ENCODE assay signal across 16 cellular contexts in the genomic region with DNA sequence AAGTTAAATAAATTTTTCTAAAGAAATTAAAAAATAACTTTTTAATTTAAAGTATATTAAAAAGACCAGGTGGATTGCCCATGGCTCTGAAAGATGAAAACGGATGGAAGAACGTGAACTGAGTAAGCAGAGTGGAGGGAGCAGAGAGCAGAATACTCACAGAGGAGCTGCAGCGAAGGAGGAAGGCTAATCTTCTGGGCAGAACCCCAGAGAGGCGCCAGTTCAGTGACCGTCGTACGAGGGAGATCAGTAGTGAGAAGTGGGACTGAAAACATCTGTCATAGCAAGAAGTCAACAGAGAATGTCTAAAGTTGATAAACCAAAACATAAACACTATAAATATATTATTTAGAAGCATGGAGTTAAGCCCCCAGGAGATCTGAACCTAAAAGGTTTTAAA. TPM values are rescaled to one million over a fixed set of nuclear protein-coding genes. Genes with fewer than 3 reads are reported as not detected.
DNase-seq lines count a peak whose midpoint lies in the region; ATAC-seq and TF ChIP-seq lines count a peak whose summit lies in the region.
"Had no signal": no experiment of that assay in that cellular context is flagged by ENCODE, and none has a peak within 500 bp of the region (broad histone marks: within the 10 kb centered on the region; RNA-seq: fewer than 3 reads in every experiment).

No MANE protein-coding gene starts in this region.

- no peak overlapping the region; the same call in 1 of the 2 replicates for H3K27ac ChIP-seq in WERI-Rb-1
- H3K27ac ChIP-seq: colonic mucosa had no signal

- no peak overlapping the region for H3K4me3 ChIP-seq in WERI-Rb-1 (ENCODE audit: low read depth, low read length)
- H3K4me3 ChIP-seq: colonic mucosa had no signal

- no peaks in the 10 kb centered on the region for H3K27me3 Mint-ChIP-seq in Calu3 (ENCODE audit: unreplicated experiment)
- H3K27me3 Mint-ChIP-seq: activated T-cell treated with anti-CD3 and anti-CD28 coated beads, Interleukin-2, amount 50 U/mL, for 24 hours had no signal

- H3K9me3 ChIP-seq in WERI-Rb-1 (ENCODE audit: severe bottlenecking) = no peaks in the 10 kb centered on the region
- H3K9me3 ChIP-seq: BE2C, colonic mucosa had no signal

- peaks cover 37% of the 10 kb centered on the region for H3K4me1 Mint-ChIP-seq in Calu3 (ENCODE audit: low read depth, unreplicated experiment)

- peaks cover 2% of the 10 kb centered on the region for H3K36me3 ChIP-seq in WERI-Rb-1
- H3K36me3 ChIP-seq: BE2C, colonic mucosa had no signal

- TF ChIP-seq CTCF in Calu3 (IDR thresholded peaks at IDR 0.05; ENCODE audit: unreplicated experiment) (no peak), WERI-Rb-1 (IDR thresholded peaks at IDR 0.05; ENCODE audit: low read depth, low read length) (no peak), omental fat pad (IDR thresholded peaks at IDR 0.05) (no peak)

- no peaks in the 10 kb centered on the region for H3K36me3 Mint-ChIP-seq in Calu3 (ENCODE audit: insufficient read depth, unreplicated experiment)

- peaks cover 2% of the 10 kb centered on the region for H3K9me3 Mint-ChIP-seq in Calu3 (ENCODE audit: low read depth, unreplicated experiment)
- H3K9me3 Mint-ChIP-seq: stimulated activated effector memory CD8-positive, alpha-beta T cell treated with anti-CD3 and anti-CD28 coated beads, Interleukin-12 subunit alpha, Interleukin-12 subunit beta, amount 100 ng/mL, for 72 hours had no signal

- peak overlapping the region; percentile 34 for H3K27ac Mint-ChIP-seq in Calu3 (ENCODE audit: unreplicated experiment)

- no peak overlapping the region for H3K4me3 Mint-ChIP-seq in Calu3 (ENCODE audit: low read depth, unreplicated experiment)
- H3K4me3 Mint-ChIP-seq: activated T-cell treated with anti-CD3 and anti-CD28 coated beads, Interleukin-2, amount 50 U/mL, for 24 hours; stimulated activated effector memory CD8-positive, alpha-beta T cell treated with anti-CD3 and anti-CD28 coated beads, Interleukin-12 subunit alpha, Interleukin-12 subunit beta, amount 100 ng/mL, for 72 hours had no signal

- no peaks in the 10 kb centered on the region for H3K27me3 ChIP-seq in WERI-Rb-1 (ENCODE audit: insufficient read depth, low read depth, severe bottlenecking)
- H3K27me3 ChIP-seq: BE2C, colonic mucosa had no signal

- CTCF ChIA-PET in Calu3 (lab: Charles Lee) = interaction anchor here (0.7 kb wide), 1 partner anchor 17 kb away, joined by 3 read pairs; no protein-coding TSS in a partner anchor

- BruUV-seq in Calu3 (replicated peaks; lab: Mats Ljungman, UMichigan) = no TSS peak

- intact Hi-C loops in Calu3 (cut with micrococcal nuclease; ENCODE audit: unreplicated experiment) = no loop called here

- DNase-seq in Calu3 (no peak), WERI-Rb-1 (peak; percentile 36), omental fat pad (ENCODE audit: low spot score) (no peak), ecto neural progenitor cell (ENCODE audit: low spot score) (no peak)
- DNase-seq: activated T-cell treated with anti-CD3 and anti-CD28 coated beads, Interleukin-2, amount 50 U/mL, for 24 hours; BE2C; colonic mucosa; DND-41; NCI-H345; OCI-M1; stimulated activated CD4-positive, alpha-beta T cell treated with anti-CD3 and anti-CD28 coated beads, Interleukin-2, amount 100 ng/mL, for 48 hours had no signal

- ATAC-seq in GM21423 (IDR thresholded peaks at IDR 0.05; ENCODE audit: unreplicated experiment) (peak; percentile 48), omental fat pad (ENCODE audit: low FRiP score) (peak; percentile 21), HG03354 (IDR thresholded peaks at IDR 0.05; ENCODE audit: poor library complexity, severe bottlenecking, unreplicated experiment) (no peak), GM21619 (IDR thresholded peaks at IDR 0.05; ENCODE audit: unreplicated experiment) (no peak), GM18868 (IDR thresholded peaks at IDR 0.05; ENCODE audit: unreplicated experiment) (no peak)
- ATAC-seq: stimulated activated effector memory CD8-positive, alpha-beta T cell treated with anti-CD3 and anti-CD28 coated beads, Interleukin-12 subunit alpha, Interleukin-12 subunit beta, amount 100 ng/mL, for 72 hours had no signal

RNA-seq across cellular contexts. Expression of a gene that starts 34.9 kb away (rescaled TPM):
- total RNA-seq in Calu3 (2022) (52.0 and 52.5 TPM in 2 replicates), omental fat pad (10 to 100 TPM; 34.7 to 45.6 (median 40.3) TPM)

Comparison
In these comparisons a context has a peak if more than half of its experiments do, and no peak if none do; other contexts are left out.
1. ATAC-seq: peak in GM21423 (single experiment) and omental fat pad (single experiment); none in HG03354 (single experiment), GM21619 (single experiment) and GM18868 (single experiment).